Comparison of ENCODE assay signal across 8 cellular contexts in genomic region chr2:86195055-86195807, GRCh38. TPM values are rescaled to one million over a fixed set of nuclear protein-coding genes. Genes with fewer than 3 reads are reported as not detected.
DNase-seq lines count a peak whose midpoint lies in the region; ATAC-seq and TF ChIP-seq lines count a peak whose summit lies in the region.

Gene IMMT (minus strand): TSS chr2:86195462. CDS start chr2:86195382, 80 bp downstream.

- no TSS peak for BruUV-seq in Panc1 (replicated peaks; lab: Mats Ljungman, UMichigan)

- H3K9me3 ChIP-seq in Panc1 (ENCODE audit: control insufficient read depth, insufficient read depth, low read depth, low read length), result no peaks in the 10 kb centered on the region
- no peaks in the 10 kb centered on the region for H3K9me3 ChIP-seq in esophagus muscularis mucosa

- CTCF ChIA-PET in Panc1 (lab: Charles Lee), result no interaction called here

- in situ Hi-C loops in KBM-7 (cut with MboI; ENCODE audit: low pct_unique_long_range_greater_than_20kb, low sequenced_read_pairs) (no loop called here), Panc1 (cut with HindIII; ENCODE audit: low pct_unique_long_range_greater_than_20kb, low sequenced_read_pairs) (no loop called here)

- H3K27ac ChIP-seq in Panc1 (ENCODE audit: low read length), result peak within 1 kb of the TSS; percentile 99
- H3K27ac ChIP-seq in esophagus muscularis mucosa (replicated peaks in 1 of 4), result peak within 1 kb of the TSS; percentile 94 to 100 (median 100)

- peak within 1 kb of the TSS; percentile 88 to 100 for H3K4me3 ChIP-seq in Panc1 (ENCODE audit: low read depth in 2 of 2, low read length in 2 of 2)
- peak within 1 kb of the TSS; percentile 64 to 100 (median 97) for H3K4me3 ChIP-seq in esophagus muscularis mucosa

- TF ChIP-seq CTCF in Panc1 (IDR thresholded peaks at IDR 0.05) (no peak), esophagus muscularis mucosa (IDR thresholded peaks at IDR 0.05) (no peak)

- no peak for TF ChIP-seq EP300 in esophagus muscularis mucosa (IDR thresholded peaks at IDR 0.05)

- H3K36me3 ChIP-seq in Panc1 (ENCODE audit: control insufficient read depth, insufficient read depth, low read length), result peaks cover 2% of the 10 kb centered on the region; the same call in 1 of the 2 replicates
- peaks cover 0 to 3% (median 1%) of the 10 kb centered on the region in 4 donors for H3K36me3 ChIP-seq in esophagus muscularis mucosa

- peak; percentile 87 for ATAC-seq in GM21717 (IDR thresholded peaks at IDR 0.05; ENCODE audit: unreplicated experiment)
- ATAC-seq in Panc1, result peak; percentile 93

- H3K4me1 ChIP-seq in Panc1 (ENCODE audit: control insufficient read depth, insufficient read depth, low read length) (peaks cover 10% of the 10 kb centered on the region), esophagus muscularis mucosa (peaks cover 46 to 66% (median 63%) of the 10 kb centered on the region in 4 donors)

- peak; percentile 95 for DNase-seq in DMS153 treated with DMSO at 0.1 percent for 48 hours (lab: John Stamatoyannopoulos, UW; ENCODE audit: unreplicated experiment)
- peak; percentile 99 for DNase-seq in KBM-7
- peak; percentile 97 for DNase-seq in Panc1 (ENCODE audit: low read depth, low spot score)
- DNase-seq in activated T-cell treated with anti-CD3 and anti-CD28 coated beads, Interleukin-2, amount 50 U/mL, for 48 hours, result peak; percentile 92 to 94
- peak; percentile 99 for DNase-seq in esophagus muscularis mucosa (ENCODE audit: extremely low spot score)
- DNase-seq in myocyte (ENCODE audit: low read depth), result peak; percentile 96
- peak; percentile 86 to 96 for DNase-seq in stimulated activated CD8-positive, alpha-beta memory T cell treated with anti-CD3 and anti-CD28 coated beads, Interleukin-7, amount 100 ng/mL, for 48 hours (ENCODE audit: extremely low read depth in 1 of 2, low read depth in 1 of 2)

- intact Hi-C loops in Panc1 (cut with micrococcal nuclease; ENCODE audit: unreplicated experiment), result loop anchor here (5.0 kb wide), 2 partner anchors 177 to 303 kb away; no protein-coding TSS in a partner anchor
- intact Hi-C loops in esophagus muscularis mucosa (cut with DNase I), result loop anchor here (5.0 kb wide), 2 partner anchors 247 to 427 kb away; partner anchors contain the start of genes KDM3A and RNF103

- WGBS in esophagus muscularis mucosa, result no CpG with 5 or more reads among the region's 74 CpGs

- H3K27me3 ChIP-seq in Panc1 (ENCODE audit: control insufficient read depth, insufficient read depth, low read length), result no peaks in the 10 kb centered on the region
- no peaks in the 10 kb centered on the region for H3K27me3 ChIP-seq in esophagus muscularis mucosa

- POLR2A ChIA-PET in Panc1 (lab: Charles Lee), result no interaction called here

- peak; percentile 88 for TF ChIP-seq POLR2A in esophagus muscularis mucosa (IDR thresholded peaks at IDR 0.05; ENCODE audit: low read depth)

RNA-seq across cellular contexts. Expression of gene IMMT, which starts in this region (rescaled TPM):
- 138 TPM for total RNA-seq in Panc1 (2021; ENCODE audit: unreplicated experiment)
- polyA plus RNA-seq in Panc1 (2012; ENCODE audit: insufficient read length), result 90.3 TPM
- 10 to 100 TPM; 53.5 to 68.1 (median 66.6) TPM for total RNA-seq in esophagus muscularis mucosa
- total RNA-seq in myocyte, result 71.4 and 93.0 TPM in 2 replicates
- polyA plus RNA-seq in myocyte (2012), result 53.1 TPM

Comparison
In these comparisons a context has a peak if more than half of its experiments do, and no peak if none do; other contexts are left out.
1. Peak in every context shown above with its lines: DNase-seq, ATAC-seq, H3K4me3 ChIP-seq and H3K27ac ChIP-seq.